Comparison of ENCODE assay signal across 8 cellular contexts in the genomic region with DNA sequence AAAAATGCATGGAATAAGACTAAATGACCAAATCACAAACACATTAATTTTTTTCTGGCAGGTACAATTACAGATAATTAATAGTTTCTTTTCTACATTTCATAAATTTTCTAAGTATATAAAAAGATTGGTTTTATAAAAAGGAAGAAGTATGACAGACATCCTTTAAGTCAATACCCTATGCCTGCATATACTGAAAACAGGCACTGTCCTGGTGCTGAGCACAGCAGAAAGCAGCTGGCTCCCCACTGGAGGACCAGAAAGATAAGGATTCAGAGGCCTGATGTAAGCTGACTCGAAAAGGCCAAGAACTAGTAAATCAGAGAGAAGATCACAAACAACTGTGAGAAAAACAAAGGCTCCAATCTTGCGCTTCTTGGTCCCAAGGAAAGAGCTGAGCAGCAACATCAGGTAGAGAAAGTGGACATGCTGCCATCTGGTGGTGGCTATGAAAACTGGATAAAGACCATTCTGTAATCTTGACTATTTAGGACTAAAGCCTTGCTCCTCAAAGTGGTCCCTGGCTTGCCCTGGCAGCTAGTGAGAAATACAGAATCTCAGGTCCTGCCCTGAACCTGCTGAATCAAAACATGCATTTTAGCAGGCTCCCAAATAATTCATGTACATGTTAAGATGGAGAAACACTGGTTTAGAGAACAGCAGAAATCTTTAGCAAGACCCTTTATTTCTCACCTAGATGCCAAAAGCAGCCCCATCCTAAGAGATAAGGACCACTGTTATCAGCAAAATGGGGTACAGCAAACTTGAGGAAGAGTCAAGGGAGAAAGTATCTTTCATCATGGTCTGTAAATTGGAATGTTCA.
DNase-seq lines count a peak whose midpoint lies in the region; ATAC-seq and TF ChIP-seq lines count a peak whose summit lies in the region.

No MANE protein-coding gene starts in this region.

- no peak overlapping the region for H3K14ac ChIP-seq in IMR-90 (replicated peaks; ENCODE audit: low read depth, low read length)
- H3K14ac ChIP-seq in trophoblast cell (ENCODE audit: low read length) = no peak overlapping the region

- no peaks in the 10 kb centered on the region for H3K9me1 ChIP-seq in IMR-90 (ENCODE audit: insufficient read depth, low read length)

- no peaks in the 10 kb centered on the region for H4K20me1 ChIP-seq in IMR-90 (ENCODE audit: insufficient read depth, low read length)

- dilution Hi-C loops in IMR-90 (cut with HindIII; ENCODE audit: low sequenced_read_pairs, unreplicated experiment) = no loop called here

- no peak overlapping the region for H2AFZ ChIP-seq in IMR-90 (replicated peaks; ENCODE audit: low read length, poor library complexity)
- H2AFZ ChIP-seq in trophoblast cell (ENCODE audit: insufficient read depth, low read length, poor library complexity) = peak overlapping the region; percentile 52

- H3K27me3 ChIP-seq in IMR-90 (ENCODE audit: control insufficient read depth, insufficient read depth, low read length) (no peaks in the 10 kb centered on the region), trophoblast cell (ENCODE audit: insufficient read depth, low read length) (no peaks in the 10 kb centered on the region)

- H3K27ac ChIP-seq in IMR-90 (ENCODE audit: insufficient read depth, low read length) (no peak overlapping the region), RWPE1 (no peak overlapping the region), trophoblast cell (ENCODE audit: low read depth, low read length) (no peak overlapping the region)

- 0% methylated on average over 1 of the region's 2 CpGs; no CpG with 5 or more reads in 1 of the 2 experiments for WGBS in IMR-90 (ENCODE audit: extremely low coverage in 2 of 2, insufficient read length in 1 of 2), 2 experiments
- no CpG with 5 or more reads among the region's 2 CpGs for WGBS in trophoblast cell (ENCODE audit: extremely low coverage, insufficient coverage, insufficient read length)

- H3K4me2 ChIP-seq in IMR-90 (ENCODE audit: low read depth, low read length) (no peak overlapping the region), trophoblast cell (ENCODE audit: low read length) (no peak overlapping the region)

- in situ Hi-C loops in IMR-90 (cut with MboI; ENCODE audit: low sequenced_read_pairs) = loop anchor here (5.0 kb wide), 1 partner anchor 142 kb away; no protein-coding TSS in a partner anchor

- H4K91ac ChIP-seq in IMR-90 (ENCODE audit: insufficient read depth, low read depth, low read length) (no peak overlapping the region), trophoblast cell (ENCODE audit: low read depth, low read length) (no peak overlapping the region)

- POLR2A ChIA-PET in IMR-90 (lab: Charles Lee; ENCODE audit: unreplicated experiment) (no interaction called here), RWPE1 (lab: Yijun Ruan, JAX; ENCODE audit: low non-redundant PET) (no interaction called here)

- TF ChIP-seq RAD21 in IMR-90 (IDR thresholded peaks at IDR 0.05; ENCODE audit: low read length) = peak; percentile 64

- H3K23ac ChIP-seq in IMR-90 (ENCODE audit: low read depth, low read length) = no peak overlapping the region
- H3K23ac ChIP-seq in trophoblast cell (ENCODE audit: low read length) = no peak overlapping the region

- intact Hi-C loops in IMR-90 (cut with micrococcal nuclease) = loop anchor here (1.0 to 5.0 kb wide), 5 partner anchors 76 to 902 kb away; no protein-coding TSS in a partner anchor

- H4K5ac ChIP-seq in IMR-90 (ENCODE audit: low read depth, low read length) = no peak overlapping the region

- ATAC-seq in GM21576 (IDR thresholded peaks at IDR 0.05; ENCODE audit: unreplicated experiment) (peak; percentile 92), IMR-90 (ENCODE audit: low read depth) (peak; percentile 88), HG02588 (IDR thresholded peaks at IDR 0.05; ENCODE audit: unreplicated experiment) (no peak)

- H3K9ac ChIP-seq in IMR-90 (ENCODE audit: low read depth, low read length) (no peak overlapping the region), trophoblast cell (ENCODE audit: low read length) (no peak overlapping the region)

- H3K18ac ChIP-seq in IMR-90 (ENCODE audit: low read depth, low read length) (no peak overlapping the region), trophoblast cell (ENCODE audit: low read length) (no peak overlapping the region)

- H3K79me2 ChIP-seq in trophoblast cell (ENCODE audit: control insufficient read depth, insufficient read depth, low read length, poor library complexity) = no peaks in the 10 kb centered on the region

- TF ChIP-seq CTCF in IMR-90 (conservative IDR thresholded peaks at IDR 0.05; ENCODE audit: low read depth, low read length) (peak; percentile 70), RWPE1 (conservative IDR thresholded peaks at IDR 0.05; ENCODE audit: low read depth) (peak; percentile 82)

- no peak overlapping the region for H3K56ac ChIP-seq in IMR-90 (ENCODE audit: extremely low read depth, insufficient read depth, low read length)

- H3K4me1 ChIP-seq in IMR-90 (ENCODE audit: control insufficient read depth, insufficient read depth, low read length) (no peaks in the 10 kb centered on the region), trophoblast cell (ENCODE audit: control insufficient read depth in 1 of 2, insufficient read depth in 2 of 2, low read length in 2 of 2) (no peaks in the 10 kb centered on the region)

- H2BK15ac ChIP-seq in IMR-90 (ENCODE audit: low read depth, low read length) = no peak overlapping the region

- H2BK12ac ChIP-seq in trophoblast cell (ENCODE audit: low read length) = peak overlapping the region; percentile 50

- H2AK9ac ChIP-seq in IMR-90 (replicated peaks; ENCODE audit: low read depth, low read length, poor library complexity) = no peak overlapping the region

- H3K4me3 ChIP-seq in IMR-90 (ENCODE audit: insufficient read depth, low read depth, low read length) = no peak overlapping the region
- H3K4me3 ChIP-seq in trophoblast cell (ENCODE audit: low read depth, low read length) = no peak overlapping the region

- 0 out of 2 replicates have a peak, but pooled peaks cover 1% of the 10 kb centered on the region for H3K36me3 ChIP-seq in IMR-90 (ENCODE audit: control insufficient read depth, insufficient read depth, low read length)
- H3K36me3 ChIP-seq in trophoblast cell (ENCODE audit: control insufficient read depth in 1 of 2, insufficient read depth in 2 of 2, low read length in 2 of 2) = no peaks in the 10 kb centered on the region

- H3K79me1 ChIP-seq in IMR-90 (ENCODE audit: low read depth in 1 of 2, low read length in 2 of 2) (no peaks in the 10 kb centered on the region), trophoblast cell (ENCODE audit: low read length) (no peaks in the 10 kb centered on the region)

- H2BK20ac ChIP-seq in IMR-90 (ENCODE audit: low read depth, low read length) = no peak overlapping the region

- TF ChIP-seq POLR2A in IMR-90 (IDR thresholded peaks at IDR 0.05; ENCODE audit: low read depth, low read length) = no peak

- H2BK120ac ChIP-seq in IMR-90 (ENCODE audit: low read depth, low read length) (no peak overlapping the region), trophoblast cell (ENCODE audit: insufficient read depth, low read length, poor library complexity) (no peak overlapping the region)

- H3K9me3 ChIP-seq in IMR-90 (ENCODE audit: control insufficient read depth, insufficient read depth, low read length) = no peaks in the 10 kb centered on the region
- no peaks in the 10 kb centered on the region for H3K9me3 ChIP-seq in trophoblast cell (ENCODE audit: insufficient read depth, low read depth, low read length)

- BruUV-seq in IMR-90 (replicated peaks; lab: Mats Ljungman, UMichigan) = no TSS peak

- H2BK5ac ChIP-seq in IMR-90 (ENCODE audit: low read depth, low read length, poor library complexity, severe bottlenecking) (no peak overlapping the region), trophoblast cell (ENCODE audit: low read depth, low read length, poor library complexity) (no peak overlapping the region)

- CTCF ChIA-PET in IMR-90 (lab: Yijun Ruan, JAX) (interaction anchor here (0.7 to 1.4 kb wide), 6 partner anchors 11 to 139 kb away, joined by 3 to 5 read pairs (median 3); no protein-coding TSS in a partner anchor), RWPE1 (lab: Yijun Ruan, JAX) (interaction anchor here (0.5 to 1.4 kb wide), 9 partner anchors 10 to 903 kb away, joined by 3 to 6 read pairs (median 3); no protein-coding TSS in a partner anchor)

- no peak overlapping the region for H2AK5ac ChIP-seq in IMR-90 (ENCODE audit: low read depth, low read length)
- H2AK5ac ChIP-seq in trophoblast cell (ENCODE audit: low read length) = no peak overlapping the region

- no peak overlapping the region for H3K4ac ChIP-seq in IMR-90 (ENCODE audit: low read depth, low read length)
- no peak overlapping the region for H3K4ac ChIP-seq in trophoblast cell (ENCODE audit: low read depth, low read length)

- DNase-seq in GDM1 (lab: John Stamatoyannopoulos, UW) (peak; percentile 41), IMR-90 (peak; percentile 63), RWPE1 (ENCODE audit: low spot score) (peak; percentile 34), glomerular endothelial cell (ENCODE audit: extremely low read depth, low read depth, low spot score) (peak; percentile 27), trophoblast cell (peak; percentile 42 to 79)
- peak; percentile 20 for DNase-seq in activated gamma-delta T cell treated with anti-CD3 and anti-CD28 coated beads, Interleukin-2, amount 50 U/mL, for 16 hours (ENCODE audit: low read depth)

- no peak overlapping the region for H4K8ac ChIP-seq in IMR-90 (ENCODE audit: low read depth in 2 of 2, low read length in 2 of 2)
- peak overlapping the region; percentile 29 for H4K8ac ChIP-seq in trophoblast cell (ENCODE audit: low read depth, low read length)

- no peak overlapping the region for H4K12ac ChIP-seq in trophoblast cell (ENCODE audit: low read depth, low read length)

TF ChIP-seq in IMR-90, 13 proteins besides CTCF, POLR2A, EP300 and RAD21:
- no peak for TF ChIP-seq MXI1 (IDR thresholded peaks at IDR 0.05; ENCODE audit: borderline replicate concordance, low read depth, low read length)
- TF ChIP-seq, protein P1, sequence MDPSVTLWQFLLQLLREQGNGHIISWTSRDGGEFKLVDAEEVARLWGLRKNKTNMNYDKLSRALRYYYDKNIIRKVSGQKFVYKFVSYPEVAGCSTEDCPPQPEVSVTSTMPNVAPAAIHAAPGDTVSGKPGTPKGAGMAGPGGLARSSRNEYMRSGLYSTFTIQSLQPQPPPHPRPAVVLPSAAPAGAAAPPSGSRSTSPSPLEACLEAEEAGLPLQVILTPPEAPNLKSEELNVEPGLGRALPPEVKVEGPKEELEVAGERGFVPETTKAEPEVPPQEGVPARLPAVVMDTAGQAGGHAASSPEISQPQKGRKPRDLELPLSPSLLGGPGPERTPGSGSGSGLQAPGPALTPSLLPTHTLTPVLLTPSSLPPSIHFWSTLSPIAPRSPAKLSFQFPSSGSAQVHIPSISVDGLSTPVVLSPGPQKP (IDR thresholded peaks at IDR 0.05; ENCODE audit: borderline replicate concordance, low read depth, low read length) = no peak
- no peak for TF ChIP-seq MAFK (IDR thresholded peaks at IDR 0.05; ENCODE audit: low read depth, low read length)
- peak; percentile 71 for TF ChIP-seq SMC3 (IDR thresholded peaks at IDR 0.05; ENCODE audit: low read depth, low read length)
